9 cellular contexts compared by ENCODE assay signal in genomic region chr12:109334887-109335286, GRCh38. TPM values are rescaled to one million over a fixed set of nuclear protein-coding genes. Genes with fewer than 3 reads are reported as not detected.
"Had no signal": no experiment of that assay in that cellular context is flagged by ENCODE, and none has a peak within 500 bp of the region (broad histone marks: within the 10 kb centered on the region; RNA-seq: fewer than 3 reads in every experiment).

No MANE protein-coding gene starts in this region.

- FAIRE-seq: G401.6, GM12878, GM12891, GM12892, GM18507, GM19239 had no signal

- H3K4me3 ChIP-seq: GM12878 had no signal

- ATAC-seq: GM12878 had no signal

- DNase-seq: GDM1, GF-D8 had no signal

RNA-seq across cellular contexts. Expression of gene MYO1H, which starts 12.8 kb away (rescaled TPM):
- total RNA-seq: G401, GM12878 had no signal

RNA-seq across cellular contexts. Expression of gene FOXN4, which starts 25.8 kb away (rescaled TPM):
- total RNA-seq: GM12878 had no signal
- polyA plus RNA-seq: GM12878 had no signal
